ENCODE assay signal across 1 cellular context in the genomic region with DNA sequence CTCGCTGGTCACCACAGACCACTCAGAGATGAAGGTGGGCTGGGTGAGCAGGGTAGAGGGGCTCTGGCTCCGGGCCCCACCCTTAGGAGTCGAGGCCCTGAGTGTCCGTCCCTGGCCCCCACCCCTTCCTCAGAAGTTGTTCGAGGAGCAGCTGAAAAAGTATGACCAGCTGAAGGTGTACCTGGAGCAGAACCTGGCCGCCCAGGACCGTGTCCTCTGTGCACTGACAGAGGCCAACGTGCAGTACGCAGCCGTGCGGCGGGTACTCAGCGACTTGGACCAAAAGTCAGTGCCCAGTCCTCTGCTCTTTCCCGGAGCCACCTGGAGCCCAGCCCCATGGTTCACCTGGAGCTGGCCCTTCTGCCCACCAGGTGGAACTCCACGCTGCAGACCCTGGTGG.
TF ChIP-seq lines count a peak whose summit lies in the region.

No MANE protein-coding gene starts in this region.

TF ChIP-seq in GM12878, 131 proteins besides CTCF, POLR2A, EP300 and RAD21:
- no peak for TF ChIP-seq BHLHE40 (IDR thresholded peaks at IDR 0.05; ENCODE audit: borderline replicate concordance in 1 of 2, low read depth in 2 of 2, low read length in 1 of 2)
- no peak for TF ChIP-seq TCF7 (IDR thresholded peaks at IDR 0.05; ENCODE audit: borderline replicate concordance)
- TF ChIP-seq JUND (IDR thresholded peaks at IDR 0.05; ENCODE audit: low read depth, low read length), result no peak
- no peak for TF ChIP-seq RFX5 (IDR thresholded peaks at IDR 0.05; ENCODE audit: low read depth, low read length)
- TF ChIP-seq SUZ12 (IDR thresholded peaks at IDR 0.05; ENCODE audit: unreplicated experiment), result no peak
- no peak for TF ChIP-seq ASH2L (IDR thresholded peaks at IDR 0.05; ENCODE audit: borderline replicate concordance, low read depth)
- TF ChIP-seq NFXL1 (IDR thresholded peaks at IDR 0.05; ENCODE audit: borderline replicate concordance), result no peak
- TF ChIP-seq TBL1XR1 (IDR thresholded peaks at IDR 0.05; ENCODE audit: low read depth, low read length), result no peak
- TF ChIP-seq IKZF2 (IDR thresholded peaks at IDR 0.05), result no peak
